12 cellular contexts compared by ENCODE assay signal in the genomic region with DNA sequence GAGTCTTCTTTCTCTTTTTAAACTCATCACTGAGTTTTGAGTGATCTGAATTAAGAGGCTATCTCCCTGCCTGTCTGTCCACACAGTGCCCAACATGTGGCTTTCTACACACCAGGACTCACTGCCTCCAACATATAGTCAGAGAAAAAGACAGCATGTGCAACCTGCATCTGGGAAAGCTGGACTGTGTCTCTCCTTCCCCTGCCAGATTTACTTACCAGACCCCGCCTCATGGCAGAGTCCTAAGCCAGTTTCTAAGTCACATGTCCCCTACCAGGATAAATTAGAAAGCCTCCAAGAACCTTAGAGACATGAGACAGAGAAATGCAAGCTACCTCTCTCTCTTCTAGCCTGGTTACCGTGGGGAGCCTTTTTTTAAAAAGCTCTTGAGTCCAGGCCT. TPM values are rescaled to one million over a fixed set of nuclear protein-coding genes. Genes with fewer than 3 reads are reported as not detected.
DNase-seq lines count a peak whose midpoint lies in the region; ATAC-seq, FAIRE-seq and TF ChIP-seq lines count a peak whose summit lies in the region.
"Had no signal": no experiment of that assay in that cellular context is flagged by ENCODE, and none has a peak within 500 bp of the region (broad histone marks: within the 10 kb centered on the region; RNA-seq: fewer than 3 reads in every experiment).

No MANE protein-coding gene starts in this region.

- H3K23ac ChIP-seq in neuronal stem cell (ENCODE audit: low read depth, low read length, poor library complexity): no peak overlapping the region

- no peak overlapping the region for H3K18ac ChIP-seq in neuronal stem cell (ENCODE audit: low read length)

- H4K8ac ChIP-seq in neuronal stem cell (ENCODE audit: low read depth, low read length): no peak overlapping the region

- no peak overlapping the region for H3K14ac ChIP-seq in neuronal stem cell (ENCODE audit: low read length)

- H3K4me1 ChIP-seq in left ventricle myocardium inferior (peaks cover 94% of the 10 kb centered on the region), neuronal stem cell (ENCODE audit: control insufficient read depth in 2 of 2, insufficient read depth in 1 of 2, low read depth in 1 of 2, low read length in 2 of 2) (peaks cover 35 to 38% of the 10 kb centered on the region in 2 donors)

- peak overlapping the region; percentile 15 for H2AFZ ChIP-seq in neuronal stem cell (ENCODE audit: low read length)

- WGBS in neuronal stem cell (ENCODE audit: extremely low coverage in 2 of 2, insufficient read length in 2 of 2, insufficient replicate concordance in 1 of 2), 2 donors: no CpG with 5 or more reads among the region's 2 CpGs

- H3K4ac ChIP-seq in neuronal stem cell (ENCODE audit: low read length): no peak overlapping the region

- H3K79me1 ChIP-seq in neuronal stem cell (ENCODE audit: low read depth, low read length): peaks cover 4% of the 10 kb centered on the region

- no peak overlapping the region for H3K9ac ChIP-seq in neuronal stem cell (ENCODE audit: low read depth, low read length, poor library complexity)

- no peak overlapping the region for H2BK15ac ChIP-seq in neuronal stem cell (ENCODE audit: low read length)

- H3K27ac ChIP-seq in left ventricle myocardium inferior (replicated peaks) (peak overlapping the region; percentile 99), coronary artery (peak overlapping the region; percentile 96 to 100), neuronal stem cell (replicated peaks; ENCODE audit: low read length) (no peak overlapping the region)
- H3K27ac ChIP-seq: WERI-Rb-1 had no signal

- TF ChIP-seq CTCF in left ventricle myocardium inferior (IDR thresholded peaks at IDR 0.05; ENCODE audit: borderline replicate concordance): no peak
- TF ChIP-seq CTCF in coronary artery (IDR thresholded peaks at IDR 0.05): no peak

- H2AK5ac ChIP-seq in neuronal stem cell (ENCODE audit: low read depth, low read length): no peak overlapping the region

- ATAC-seq in Right ventricle myocardium superior (ENCODE audit: poor library complexity): no peak

- H2BK5ac ChIP-seq in neuronal stem cell (ENCODE audit: low read length): no peak overlapping the region

- H3K27me3 ChIP-seq in left ventricle myocardium inferior (ENCODE audit: low read depth) (no peaks in the 10 kb centered on the region), neuronal stem cell (ENCODE audit: control insufficient read depth in 3 of 3, insufficient read depth in 3 of 3, low read depth in 1 of 3, low read length in 3 of 3) (no peaks in the 10 kb centered on the region)

- H3K36me3 ChIP-seq in left ventricle myocardium inferior: no peaks in the 10 kb centered on the region
- peaks cover 0 to 7% of the 10 kb centered on the region in 2 donors for H3K36me3 ChIP-seq in neuronal stem cell (replicated peaks in 1 of 2; ENCODE audit: control insufficient read depth in 2 of 2, insufficient read depth in 2 of 2, low read length in 2 of 2)

- H3K9me3 ChIP-seq in left ventricle myocardium inferior (replicated peaks) (no peaks in the 10 kb centered on the region), neuronal stem cell (replicated peaks in 1 of 2; ENCODE audit: control insufficient read depth in 2 of 2, insufficient read depth in 1 of 2, low read depth in 1 of 2, low read length in 2 of 2) (no peaks in the 10 kb centered on the region)

- no peak overlapping the region for H3K4me3 ChIP-seq in left ventricle myocardium inferior
- no peak overlapping the region for H3K4me3 ChIP-seq in coronary artery
- H3K4me3 ChIP-seq in neuronal stem cell (ENCODE audit: low read length in 2 of 2): no peak overlapping the region

- intact Hi-C loops in left ventricle myocardium inferior (cut with micrococcal nuclease) (no loop called here), Right ventricle myocardium superior (cut with DNase I) (no loop called here), posterior vena cava (cut with DNase I) (no loop called here)

- H2BK12ac ChIP-seq in neuronal stem cell (ENCODE audit: low read length): no peak overlapping the region

- H4K91ac ChIP-seq in neuronal stem cell (ENCODE audit: low read depth, low read length, poor library complexity): no peak overlapping the region

- H2BK120ac ChIP-seq in neuronal stem cell (ENCODE audit: low read depth, low read length): no peak overlapping the region

- H3K4me2 ChIP-seq in neuronal stem cell (ENCODE audit: insufficient read depth, low read length, poor library complexity, severe bottlenecking): no peak overlapping the region

- no peak for DNase-seq in left ventricle myocardium inferior
- DNase-seq in Right ventricle myocardium superior: no peak
- DNase-seq in coronary artery (ENCODE audit: low spot score): no peak
- DNase-seq in neuronal stem cell (ENCODE audit: low spot score): no peak
- DNase-seq in activated CD8-positive, alpha-beta memory T cell treated with anti-CD3 and anti-CD28 coated beads, Interleukin-2, amount 50 U/mL, for 48 hours: no peak
- DNase-seq in RCC 7860 (ENCODE audit: low spot score): no peak
- DNase-seq in posterior vena cava (ENCODE audit: low spot score): no peak
- DNase-seq in NCI-H510A (lab: John Stamatoyannopoulos, UW): no peak
- DNase-seq: erythroblast, NCI-H1417 treated with DMSO at 0.1 percent for 48 hours, OCI-M1, WERI-Rb-1 had no signal

- no peak for FAIRE-seq in RCC 7860 (lab: Jason Lieb, UNC)

RNA-seq across cellular contexts. Expression of a gene that starts 2.7 kb away (rescaled TPM):
- total RNA-seq in left ventricle myocardium inferior (47.1 TPM), Right ventricle myocardium superior (35.9 TPM), posterior vena cava (100 to 1,000 TPM; 111 to 126 TPM)
- polyA plus RNA-seq in neuronal stem cell (2013, experiment 1 of 2): 26.3 TPM
- polyA plus RNA-seq in neuronal stem cell (2013, experiment 2 of 2): 27.4 TPM

RNA-seq across cellular contexts. Expression of a gene that starts 49.3 kb away (rescaled TPM):
- 25.3 TPM for total RNA-seq in left ventricle myocardium inferior
- total RNA-seq in Right ventricle myocardium superior: 26.8 TPM
- polyA plus RNA-seq in neuronal stem cell (2013, experiment 1 of 2): 12.5 TPM
- 12.3 TPM for polyA plus RNA-seq in neuronal stem cell (2013, experiment 2 of 2)
- 10 to 100 TPM; 28.5 to 33.8 TPM for total RNA-seq in posterior vena cava
